Comparison of ENCODE assay signal across 14 cellular contexts in genomic region chr4:147741190-147741788, GRCh38. TPM values are rescaled to one million over a fixed set of nuclear protein-coding genes. Genes with fewer than 3 reads are reported as not detected.
DNase-seq lines count a peak whose midpoint lies in the region; ATAC-seq and TF ChIP-seq lines count a peak whose summit lies in the region.
"Had no signal": no experiment of that assay in that cellular context is flagged by ENCODE, and none has a peak within 500 bp of the region (broad histone marks: within the 10 kb centered on the region; RNA-seq: fewer than 3 reads in every experiment).

No MANE protein-coding gene starts in this region.

- CTCF ChIA-PET in PC-3 (lab: Charles Lee): interaction anchor here (0.6 kb wide), 1 partner anchor 126 kb away, joined by 4 read pairs; no protein-coding TSS in a partner anchor

- no peak for TF ChIP-seq CTCF in PC-3 (conservative IDR thresholded peaks at IDR 0.05; ENCODE audit: low read depth, low read length)
- TF ChIP-seq CTCF in nephron progenitor cell (IDR thresholded peaks at IDR 0.05): no peak
- no peak for TF ChIP-seq CTCF in adrenal gland (IDR thresholded peaks at IDR 0.05)

- H3K27ac Mint-ChIP-seq in effector memory CD8-positive, alpha-beta T cell: peak overlapping the region; percentile 10 to 61
- peak overlapping the region; percentile 78 for H3K27ac Mint-ChIP-seq in nephron progenitor cell
- H3K27ac Mint-ChIP-seq: activated T-helper 1 cell treated with anti-CD3 and anti-CD28 coated beads, Interleukin-12 subunit alpha, Interleukin-12 subunit beta, Interleukin-2, Interleukin-4 antibody, amounts not matched to agents 30 ng/mL and 10 ng/mL and 1 ng/mL, durations not matched to agents 14 hours and 24 hours and 36 hours; CD4-positive, alpha-beta T cell; stimulated activated naive CD8-positive, alpha-beta T cell treated with anti-CD3 and anti-CD28 coated beads, Interleukin-15, Interleukin-2, amounts not matched to agents 100 ng/mL and 50 ng/mL, for 24 hours had no signal

- H3K9me2 ChIP-seq in PC-3 (replicated peaks; ENCODE audit: low read length): no peaks in the 10 kb centered on the region

- H3K36me3 Mint-ChIP-seq in effector memory CD8-positive, alpha-beta T cell (ENCODE audit: insufficient read depth): peaks cover 3% of the 10 kb centered on the region
- peaks cover 21% of the 10 kb centered on the region for H3K36me3 Mint-ChIP-seq in nephron progenitor cell (ENCODE audit: low read depth)

- no peaks in the 10 kb centered on the region for H3K27me3 ChIP-seq in PC-3 (ENCODE audit: low read length)
- H3K27me3 ChIP-seq in adrenal gland: no peaks in the 10 kb centered on the region

- H2AFZ ChIP-seq in PC-3 (ENCODE audit: low read length): no peak overlapping the region

- no peak overlapping the region for H3K27ac ChIP-seq in PC-3 (ENCODE audit: low read length)
- peak overlapping the region in 1 of 5 donors; percentile 9 for H3K27ac ChIP-seq in adrenal gland
- H3K27ac ChIP-seq: SK-N-MC had no signal

- POLR2A ChIA-PET in PC-3 (lab: Charles Lee; ENCODE audit: unreplicated experiment): no interaction called here

- peaks cover 24 to 31% of the 10 kb centered on the region in 2 donors for H3K4me1 Mint-ChIP-seq in effector memory CD8-positive, alpha-beta T cell (ENCODE audit: low read depth in 2 of 2)
- peaks cover 55% of the 10 kb centered on the region for H3K4me1 Mint-ChIP-seq in nephron progenitor cell

- no peak for ATAC-seq in PC-3
- no peak for ATAC-seq in effector memory CD8-positive, alpha-beta T cell (replicated peaks)

- BruUV-seq in PC-3 (replicated peaks; lab: Mats Ljungman, UMichigan): no TSS peak

- H3K9me3 Mint-ChIP-seq in effector memory CD8-positive, alpha-beta T cell: no peaks in the 10 kb centered on the region
- H3K9me3 Mint-ChIP-seq in nephron progenitor cell: no peaks in the 10 kb centered on the region
- H3K9me3 Mint-ChIP-seq: activated T-helper 1 cell treated with anti-CD3 and anti-CD28 coated beads, Interleukin-12 subunit alpha, Interleukin-12 subunit beta, Interleukin-2, Interleukin-4 antibody, amounts not matched to agents 30 ng/mL and 10 ng/mL and 1 ng/mL, durations not matched to agents 14 hours and 24 hours and 36 hours; CD4-positive, alpha-beta T cell; stimulated activated naive CD8-positive, alpha-beta T cell treated with anti-CD3 and anti-CD28 coated beads, Interleukin-15, Interleukin-2, amounts not matched to agents 100 ng/mL and 50 ng/mL, for 24 hours had no signal

- peaks cover 15% of the 10 kb centered on the region for H3K4me1 ChIP-seq in PC-3 (ENCODE audit: insufficient read depth, low read length)
- H3K4me1 ChIP-seq in adrenal gland (replicated peaks in 1 of 2): peaks cover 14 to 26% of the 10 kb centered on the region in 2 donors

- no peak overlapping the region for H3K4me2 ChIP-seq in PC-3 (ENCODE audit: low read length)

- no peak for TF ChIP-seq POLR2A in adrenal gland (IDR thresholded peaks at IDR 0.05)

- no peaks in the 10 kb centered on the region for H3K27me3 Mint-ChIP-seq in effector memory CD8-positive, alpha-beta T cell
- no peaks in the 10 kb centered on the region for H3K27me3 Mint-ChIP-seq in nephron progenitor cell (ENCODE audit: low read depth, poor library complexity)
- H3K27me3 Mint-ChIP-seq: CD4-positive, alpha-beta T cell; stimulated activated naive CD8-positive, alpha-beta T cell treated with anti-CD3 and anti-CD28 coated beads, Interleukin-15, Interleukin-2, amounts not matched to agents 100 ng/mL and 50 ng/mL, for 24 hours had no signal

- H3K36me3 ChIP-seq in PC-3 (ENCODE audit: low read depth, low read length) (no peaks in the 10 kb centered on the region), adrenal gland (replicated peaks in 1 of 2) (no peaks in the 10 kb centered on the region)

- H3K79me2 ChIP-seq in PC-3 (ENCODE audit: low read length): peaks cover 44% of the 10 kb centered on the region

- no peaks in the 10 kb centered on the region for H3F3A ChIP-seq in PC-3 (ENCODE audit: low read length, unreplicated experiment)

- 88 to 94% (median 91%) methylated on average over 1 of the region's 1 CpG for WGBS in adrenal gland, 4 donors

- no peak overlapping the region for H3K9ac ChIP-seq in PC-3 (ENCODE audit: low read length)

- no peaks in the 10 kb centered on the region for H4K20me1 ChIP-seq in PC-3 (ENCODE audit: low read length)

- H3K9me3 ChIP-seq in PC-3 (ENCODE audit: low read length): no peaks in the 10 kb centered on the region
- no peaks in the 10 kb centered on the region for H3K9me3 ChIP-seq in adrenal gland (replicated peaks in 1 of 3)

- no peak overlapping the region for H3K4me3 ChIP-seq in PC-3 (ENCODE audit: low read length)
- H3K4me3 ChIP-seq in adrenal gland: no peak overlapping the region
- H3K4me3 ChIP-seq: SK-N-MC had no signal

- DNase-seq in ELR (ENCODE audit: low read depth): peak; percentile 48
- peak; percentile 46 for DNase-seq in PC-3
- DNase-seq in effector memory CD8-positive, alpha-beta T cell: no peak
- no peak for DNase-seq in nephron progenitor cell
- no peak for DNase-seq in DMS 273 treated with DMSO at 0.1 percent for 48 hours (lab: John Stamatoyannopoulos, UW)
- no peak for DNase-seq in RKO (ENCODE audit: low spot score)
- DNase-seq in adrenal gland: no peak
- no peak for DNase-seq in cerebellar nuclear complex (lab: John Stamatoyannopoulos, UW)
- DNase-seq: CD4-positive, alpha-beta T cell; NCI-H1417 treated with DMSO at 0.1 percent for 48 hours; retina had no signal

- peak overlapping the region in 1 of 2 donors; percentile 2 for H3K4me3 Mint-ChIP-seq in effector memory CD8-positive, alpha-beta T cell
- no peak overlapping the region for H3K4me3 Mint-ChIP-seq in nephron progenitor cell
- H3K4me3 Mint-ChIP-seq: activated T-helper 1 cell treated with anti-CD3 and anti-CD28 coated beads, Interleukin-12 subunit alpha, Interleukin-12 subunit beta, Interleukin-2, Interleukin-4 antibody, amounts not matched to agents 30 ng/mL and 10 ng/mL and 1 ng/mL, durations not matched to agents 14 hours and 24 hours and 36 hours; CD4-positive, alpha-beta T cell; stimulated activated naive CD8-positive, alpha-beta T cell treated with anti-CD3 and anti-CD28 coated beads, Interleukin-15, Interleukin-2, amounts not matched to agents 100 ng/mL and 50 ng/mL, for 24 hours had no signal

- intact Hi-C loops in PC-3 (cut with micrococcal nuclease) (no loop called here), adrenal gland (cut with DNase I) (no loop called here)

RNA-seq across cellular contexts. Expression of gene ARHGAP10, which starts 9.4 kb away (rescaled TPM):
- 9.0 and 12.0 TPM in 2 replicates for total RNA-seq in PC-3 (2014; rRNA removed)
- 10 to 100 TPM; 14.1 to 40.8 (median 26.9) TPM for total RNA-seq in adrenal gland
- polyA plus RNA-seq in adrenal gland: 10 to 100 TPM; 12.9 to 22.9 (median 17.6) TPM

RNA-seq across cellular contexts. Expression of gene PRMT9, which starts 57.3 kb away (rescaled TPM):
- 4.6 and 6.5 TPM in 2 replicates for total RNA-seq in PC-3 (2014; rRNA removed)
- 10 to 100 TPM in 4 of 8 donors, 1 to 10 TPM in 4; 5.4 to 13.5 (median 10.0) TPM for total RNA-seq in adrenal gland
- 10 to 100 TPM; 11.9 to 13.3 (median 12.0) TPM for polyA plus RNA-seq in adrenal gland

Comparison
In these comparisons a context has a peak if more than half of its experiments do, and no peak if none do; other contexts are left out.
1. DNase-seq: peak in ELR (single experiment) and PC-3 (single experiment); none in effector memory CD8-positive, alpha-beta T cell (0 of 3), nephron progenitor cell (single experiment), DMS 273 treated with DMSO at 0.1 percent for 48 hours (single experiment), RKO (single experiment), adrenal gland (0 of 7) and cerebellar nuclear complex (0 of 2).